Comparison of ENCODE assay signal across 10 cellular contexts in the genomic region with DNA sequence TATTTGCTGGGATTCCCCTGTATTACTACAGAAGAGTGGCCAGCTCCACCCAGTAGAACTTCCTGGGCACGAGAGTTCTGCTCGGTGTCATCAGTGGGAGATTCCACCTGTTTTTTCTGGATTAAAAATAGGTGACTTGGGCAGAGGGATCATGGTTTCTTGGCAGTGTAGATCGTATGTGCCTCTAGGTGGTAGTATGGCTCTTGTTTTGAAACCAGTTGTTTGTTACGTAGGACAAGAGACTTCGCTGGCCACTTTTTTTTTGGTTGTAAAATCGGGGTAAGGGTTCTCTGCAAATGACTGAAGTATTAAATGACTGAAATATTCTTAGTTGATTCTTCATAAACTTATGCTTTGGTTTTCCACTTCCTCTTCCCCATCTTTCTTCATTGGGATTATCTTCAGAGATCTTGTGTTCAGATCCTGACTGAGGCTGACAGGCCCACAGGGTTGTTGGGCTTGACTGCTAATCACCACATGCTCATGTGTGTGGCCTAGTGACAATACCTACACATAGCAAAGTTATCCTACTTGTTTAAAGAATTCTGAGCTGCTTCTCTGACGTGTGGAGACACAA. TPM values are rescaled to one million over a fixed set of nuclear protein-coding genes. Genes with fewer than 3 reads are reported as not detected.
DNase-seq lines count a peak whose midpoint lies in the region; ATAC-seq and TF ChIP-seq lines count a peak whose summit lies in the region.
"Had no signal": no experiment of that assay in that cellular context is flagged by ENCODE, and none has a peak within 500 bp of the region (broad histone marks: within the 10 kb centered on the region; RNA-seq: fewer than 3 reads in every experiment).

No MANE protein-coding gene starts in this region.

- H3K9me3 Mint-ChIP-seq in MCF 10A (ENCODE audit: unreplicated experiment) (no peaks in the 10 kb centered on the region), type B pancreatic cell (no peaks in the 10 kb centered on the region)

- intact Hi-C loops in MCF 10A (cut with micrococcal nuclease) = no loop called here
- intact Hi-C loops in breast epithelium (cut with DNase I; ENCODE audit: low total_unique reads) = no loop called here
- intact Hi-C loops in ovary (cut with DNase I) = no loop called here

- H3K4me1 ChIP-seq in breast epithelium (peaks cover 0 to 4% of the 10 kb centered on the region in 2 donors), ovary (ENCODE audit: insufficient read depth) (no peaks in the 10 kb centered on the region)

- BruUV-seq in MCF 10A (replicated peaks; lab: Mats Ljungman, UMichigan) = no TSS peak

- POLR2A ChIA-PET in MCF 10A (lab: Yijun Ruan, JAX) = no interaction called here

- DNase-seq in MCF 10A (ENCODE audit: unreplicated experiment) (peak; percentile 20), breast epithelium (ENCODE audit: low spot score in 2 of 2) (no peak), globus pallidus (ENCODE audit: low spot score) (peak; percentile 20), type B pancreatic cell (ENCODE audit: extremely low spot score, unreplicated experiment) (no peak), ovary (no peak), NCI-H1048 (lab: John Stamatoyannopoulos, UW) (no peak), COLO829 (ENCODE audit: low spot score) (no peak)
- DNase-seq: activated T-cell treated with anti-CD3 and anti-CD28 coated beads for 4 hours, NCI-H446 had no signal

- TF ChIP-seq POLR2A in breast epithelium (IDR thresholded peaks at IDR 0.05) (no peak), ovary (IDR thresholded peaks at IDR 0.05) (no peak)

- CTCF ChIA-PET in MCF 10A (lab: Yijun Ruan, JAX) = interaction anchor here (0.6 to 24.6 kb wide), 16 partner anchors 9 to 398 kb away, joined by 3 to 454 read pairs (median 4); no protein-coding TSS in a partner anchor

- H3K36me3 Mint-ChIP-seq in MCF 10A (ENCODE audit: insufficient read depth, unreplicated experiment) (no peaks in the 10 kb centered on the region), type B pancreatic cell (no peaks in the 10 kb centered on the region)

- no peak for TF ChIP-seq EP300 in ovary (IDR thresholded peaks at IDR 0.05)

- peaks cover 6% of the 10 kb centered on the region for H3K4me1 Mint-ChIP-seq in MCF 10A (ENCODE audit: insufficient read depth, unreplicated experiment)
- peaks cover 6% of the 10 kb centered on the region for H3K4me1 Mint-ChIP-seq in type B pancreatic cell (ENCODE audit: unreplicated experiment)

- H3K27me3 Mint-ChIP-seq in MCF 10A (ENCODE audit: insufficient read depth, unreplicated experiment) = no peaks in the 10 kb centered on the region
- H3K27me3 Mint-ChIP-seq in type B pancreatic cell = peaks cover 24% of the 10 kb centered on the region

- WGBS in ovary, 3 donors = 58 to 65% (median 59%) methylated on average over 7 of the region's 7 CpGs

- peak; percentile 35; the same call in 1 of the 3 replicates for ATAC-seq in SK-N-SH treated with all-trans-retinoic acid at 6 μM for 48 hours

- H3K36me3 ChIP-seq in breast epithelium = no peaks in the 10 kb centered on the region
- H3K36me3 ChIP-seq in ovary = no peaks in the 10 kb centered on the region

- no peaks in the 10 kb centered on the region for H3K9me3 ChIP-seq in breast epithelium
- no peaks in the 10 kb centered on the region for H3K9me3 ChIP-seq in ovary

- H3K4me3 ChIP-seq in breast epithelium (no peak overlapping the region), ovary (no peak overlapping the region)

- H3K4me3 Mint-ChIP-seq in MCF 10A (ENCODE audit: unreplicated experiment) (no peak overlapping the region), type B pancreatic cell (no peak overlapping the region)

- H3K27me3 ChIP-seq in breast epithelium = no peaks in the 10 kb centered on the region
- no peaks in the 10 kb centered on the region for H3K27me3 ChIP-seq in ovary

- TF ChIP-seq CTCF in MCF 10A (IDR thresholded peaks at IDR 0.05; ENCODE audit: unreplicated experiment) (no peak), breast epithelium (IDR thresholded peaks at IDR 0.05) (no peak), type B pancreatic cell (conservative IDR thresholded peaks at IDR 0.05) (peak; percentile 50), ovary (IDR thresholded peaks at IDR 0.05) (no peak)

- H3K27ac Mint-ChIP-seq in MCF 10A (ENCODE audit: low read depth, unreplicated experiment) (no peak overlapping the region), type B pancreatic cell (no peak overlapping the region)

- H3K27ac ChIP-seq in breast epithelium = no peak overlapping the region
- H3K27ac ChIP-seq in ovary = no peak overlapping the region

TF ChIP-seq in SK-N-SH treated with all-trans-retinoic acid at 6 μM for 48 hours, 23 proteins besides CTCF, POLR2A, EP300 and RAD21 (continues in another document):
- TF ChIP-seq TOX (CRISPR knock-in tag; IDR thresholded peaks at IDR 0.05; ENCODE audit: borderline replicate concordance) = no peak
- TF ChIP-seq, protein P1, sequence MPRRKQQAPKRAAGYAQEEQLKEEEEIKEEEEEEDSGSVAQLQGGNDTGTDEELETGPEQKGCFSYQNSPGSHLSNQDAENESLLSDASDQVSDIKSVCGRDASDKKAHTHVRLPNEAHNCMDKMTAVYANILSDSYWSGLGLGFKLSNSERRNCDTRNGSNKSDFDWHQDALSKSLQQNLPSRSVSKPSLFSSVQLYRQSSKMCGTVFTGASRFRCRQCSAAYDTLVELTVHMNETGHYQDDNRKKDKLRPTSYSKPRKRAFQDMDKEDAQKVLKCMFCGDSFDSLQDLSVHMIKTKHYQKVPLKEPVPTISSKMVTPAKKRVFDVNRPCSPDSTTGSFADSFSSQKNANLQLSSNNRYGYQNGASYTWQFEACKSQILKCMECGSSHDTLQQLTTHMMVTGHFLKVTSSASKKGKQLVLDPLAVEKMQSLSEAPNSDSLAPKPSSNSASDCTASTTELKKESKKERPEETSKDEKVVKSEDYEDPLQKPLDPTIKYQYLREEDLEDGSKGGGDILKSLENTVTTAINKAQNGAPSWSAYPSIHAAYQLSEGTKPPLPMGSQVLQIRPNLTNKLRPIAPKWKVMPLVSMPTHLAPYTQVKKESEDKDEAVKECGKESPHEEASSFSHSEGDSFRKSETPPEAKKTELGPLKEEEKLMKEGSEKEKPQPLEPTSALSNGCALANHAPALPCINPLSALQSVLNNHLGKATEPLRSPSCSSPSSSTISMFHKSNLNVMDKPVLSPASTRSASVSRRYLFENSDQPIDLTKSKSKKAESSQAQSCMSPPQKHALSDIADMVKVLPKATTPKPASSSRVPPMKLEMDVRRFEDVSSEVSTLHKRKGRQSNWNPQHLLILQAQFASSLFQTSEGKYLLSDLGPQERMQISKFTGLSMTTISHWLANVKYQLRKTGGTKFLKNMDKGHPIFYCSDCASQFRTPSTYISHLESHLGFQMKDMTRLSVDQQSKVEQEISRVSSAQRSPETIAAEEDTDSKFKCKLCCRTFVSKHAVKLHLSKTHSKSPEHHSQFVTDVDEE (CRISPR knock-in tag; IDR thresholded peaks at IDR 0.05) = no peak
- no peak for TF ChIP-seq BACH2 (CRISPR knock-in tag; IDR thresholded peaks at IDR 0.05; ENCODE audit: borderline replicate concordance)
- TF ChIP-seq ISL1 (CRISPR knock-in tag; IDR thresholded peaks at IDR 0.05) = no peak
- no peak for TF ChIP-seq GLIS3 (CRISPR knock-in tag; IDR thresholded peaks at IDR 0.05)
- no peak for TF ChIP-seq ZNF8 (CRISPR knock-in tag; IDR thresholded peaks at IDR 0.05)
- TF ChIP-seq CSDC2 (CRISPR knock-in tag; IDR thresholded peaks at IDR 0.05) = no peak
- no peak for TF ChIP-seq PPARA (CRISPR knock-in tag; IDR thresholded peaks at IDR 0.05; ENCODE audit: borderline replicate concordance)
- no peak for TF ChIP-seq ESRRG (CRISPR knock-in tag; IDR thresholded peaks at IDR 0.05)
- TF ChIP-seq SNAI2 (CRISPR knock-in tag; IDR thresholded peaks at IDR 0.05) = no peak
- TF ChIP-seq, protein P2, sequence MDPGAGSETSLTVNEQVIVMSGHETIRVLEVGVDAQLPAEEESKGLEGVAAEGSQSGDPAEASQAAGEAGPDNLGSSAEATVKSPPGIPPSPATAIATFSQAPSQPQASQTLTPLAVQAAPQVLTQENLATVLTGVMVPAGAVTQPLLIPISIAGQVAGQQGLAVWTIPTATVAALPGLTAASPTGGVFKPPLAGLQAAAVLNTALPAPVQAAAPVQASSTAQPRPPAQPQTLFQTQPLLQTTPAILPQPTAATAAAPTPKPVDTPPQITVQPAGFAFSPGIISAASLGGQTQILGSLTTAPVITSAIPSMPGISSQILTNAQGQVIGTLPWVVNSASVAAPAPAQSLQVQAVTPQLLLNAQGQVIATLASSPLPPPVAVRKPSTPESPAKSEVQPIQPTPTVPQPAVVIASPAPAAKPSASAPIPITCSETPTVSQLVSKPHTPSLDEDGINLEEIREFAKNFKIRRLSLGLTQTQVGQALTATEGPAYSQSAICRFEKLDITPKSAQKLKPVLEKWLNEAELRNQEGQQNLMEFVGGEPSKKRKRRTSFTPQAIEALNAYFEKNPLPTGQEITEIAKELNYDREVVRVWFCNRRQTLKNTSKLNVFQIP (CRISPR knock-in tag; IDR thresholded peaks at IDR 0.05; ENCODE audit: borderline replicate concordance, low read depth) = no peak
- no peak for TF ChIP-seq OSR1 (CRISPR knock-in tag; IDR thresholded peaks at IDR 0.05)
- TF ChIP-seq, protein P3, sequence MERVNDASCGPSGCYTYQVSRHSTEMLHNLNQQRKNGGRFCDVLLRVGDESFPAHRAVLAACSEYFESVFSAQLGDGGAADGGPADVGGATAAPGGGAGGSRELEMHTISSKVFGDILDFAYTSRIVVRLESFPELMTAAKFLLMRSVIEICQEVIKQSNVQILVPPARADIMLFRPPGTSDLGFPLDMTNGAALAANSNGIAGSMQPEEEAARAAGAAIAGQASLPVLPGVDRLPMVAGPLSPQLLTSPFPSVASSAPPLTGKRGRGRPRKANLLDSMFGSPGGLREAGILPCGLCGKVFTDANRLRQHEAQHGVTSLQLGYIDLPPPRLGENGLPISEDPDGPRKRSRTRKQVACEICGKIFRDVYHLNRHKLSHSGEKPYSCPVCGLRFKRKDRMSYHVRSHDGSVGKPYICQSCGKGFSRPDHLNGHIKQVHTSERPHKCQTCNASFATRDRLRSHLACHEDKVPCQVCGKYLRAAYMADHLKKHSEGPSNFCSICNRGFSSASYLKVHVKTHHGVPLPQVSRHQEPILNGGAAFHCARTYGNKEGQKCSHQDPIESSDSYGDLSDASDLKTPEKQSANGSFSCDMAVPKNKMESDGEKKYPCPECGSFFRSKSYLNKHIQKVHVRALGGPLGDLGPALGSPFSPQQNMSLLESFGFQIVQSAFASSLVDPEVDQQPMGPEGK (CRISPR knock-in tag; IDR thresholded peaks at IDR 0.05; ENCODE audit: borderline replicate concordance) = no peak

RNA-seq across cellular contexts. Expression of a gene that starts 43.8 kb away (rescaled TPM):
- total RNA-seq in MCF 10A (2022) = 240 and 246 TPM in 2 replicates
- total RNA-seq in breast epithelium = 100 to 1,000 TPM in 2 of 3 donors, 10 to 100 TPM in 1; 93.9 to 142 (median 127) TPM
- total RNA-seq in type B pancreatic cell (ENCODE audit: low replicate concordance) = 227 and 313 TPM in 2 replicates
- 100 to 1,000 TPM in 5 of 7 donors, 10 to 100 TPM in 2; 67.2 to 352 (median 260) TPM for total RNA-seq in ovary
- 100 to 1,000 TPM; 140 to 351 TPM for polyA plus RNA-seq in ovary

Comparison
In these comparisons a context has a peak if more than half of its experiments do, and no peak if none do; other contexts are left out.
1. DNase-seq: peak in MCF 10A (single experiment) and globus pallidus (single experiment); none in breast epithelium (0 of 2), type B pancreatic cell (single experiment), ovary (0 of 5), NCI-H1048 (single experiment) and COLO829 (single experiment).